24 cellular contexts compared by ENCODE assay signal in genomic region chr16:48001306-48001885, GRCh38.
"Had no signal": no experiment of that assay in that cellular context is flagged by ENCODE, and none has a peak within 500 bp of the region (broad histone marks: within the 10 kb centered on the region; RNA-seq: fewer than 3 reads in every experiment).

No MANE protein-coding gene starts in this region.

- ATAC-seq: activated naive CD8-positive, alpha-beta T cell treated with anti-CD3 and anti-CD28 coated beads, Interleukin-2, amount 50 U/mL, for 24 hours; body of pancreas; effector memory CD8-positive, alpha-beta T cell; gastroesophageal sphincter; left cardiac atrium; mucosa of descending colon; stimulated activated naive B cell treated with anti-CD40 and anti-IgM and Interleukin-4, amounts not matched to agents 10 μg/mL and 1 μg/mL and 100 μg/mL, for 72 hours had no signal

- H3K36me3 Mint-ChIP-seq: activated CD4-positive, alpha-beta memory T cell treated with anti-CD3 and anti-CD28 coated beads for 36 hours; neural progenitor cell had no signal

- H3K4me3 Mint-ChIP-seq: activated B cell treated with CpG ODN at 0.5 μM for 24 hours; activated CD4-positive, alpha-beta memory T cell treated with anti-CD3 and anti-CD28 coated beads for 36 hours; activated naive CD8-positive, alpha-beta T cell treated with anti-CD3 and anti-CD28 coated beads, Interleukin-2, amount 50 U/mL, for 24 hours; effector memory CD8-positive, alpha-beta T cell; neural progenitor cell; stimulated activated naive B cell treated with anti-CD40 and anti-IgM and Interleukin-4, amounts not matched to agents 10 μg/mL and 1 μg/mL and 100 μg/mL, for 72 hours; T-helper 1 cell treated with Interleukin-12 subunit alpha and Interleukin-12 subunit beta and Interleukin-4 antibody, amounts not matched to agents 30 μg/mL and 1 μg/mL, for 36 hours had no signal

- H3K9me3 Mint-ChIP-seq: activated naive CD8-positive, alpha-beta T cell treated with anti-CD3 and anti-CD28 coated beads, Interleukin-2, amount 50 U/mL, for 24 hours; T-helper 1 cell treated with Interleukin-12 subunit alpha and Interleukin-12 subunit beta and Interleukin-4 antibody, amounts not matched to agents 30 μg/mL and 1 μg/mL, for 36 hours had no signal

- H3K4me1 Mint-ChIP-seq: activated B cell treated with CpG ODN at 0.5 μM for 24 hours; activated naive CD8-positive, alpha-beta T cell treated with anti-CD3 and anti-CD28 coated beads, Interleukin-2, amount 50 U/mL, for 24 hours; stimulated activated naive B cell treated with anti-CD40 and anti-IgM and Interleukin-4, amounts not matched to agents 10 μg/mL and 1 μg/mL and 100 μg/mL, for 72 hours had no signal

- H3K27me3 Mint-ChIP-seq: activated B cell treated with CpG ODN at 0.5 μM for 24 hours, progenitor cell of endocrine pancreas had no signal

- H3K27ac Mint-ChIP-seq: activated B cell treated with CpG ODN at 0.5 μM for 24 hours; activated CD4-positive, alpha-beta memory T cell treated with anti-CD3 and anti-CD28 coated beads for 36 hours; activated naive CD8-positive, alpha-beta T cell treated with anti-CD3 and anti-CD28 coated beads, Interleukin-2, amount 50 U/mL, for 24 hours; effector memory CD8-positive, alpha-beta T cell; progenitor cell of endocrine pancreas; stimulated activated naive B cell treated with anti-CD40 and anti-IgM and Interleukin-4, amounts not matched to agents 10 μg/mL and 1 μg/mL and 100 μg/mL, for 72 hours; T-helper 1 cell treated with Interleukin-12 subunit alpha and Interleukin-12 subunit beta and Interleukin-4 antibody, amounts not matched to agents 30 μg/mL and 1 μg/mL, for 36 hours had no signal

- DNase-seq: activated B cell treated with CpG ODN at 0.5 μM for 24 hours; activated CD4-positive, alpha-beta memory T cell treated with anti-CD3 and anti-CD28 coated beads for 36 hours; activated CD4-positive, alpha-beta T cell treated with anti-CD3 and anti-CD28 coated beads for 4 hours; activated naive CD4-positive, alpha-beta T cell treated with anti-CD3 and anti-CD28 coated beads, Interleukin-2, amount 50 U/mL, for 16 hours; activated naive CD8-positive, alpha-beta T cell treated with anti-CD3 and anti-CD28 coated beads, Interleukin-2, amount 50 U/mL, for 24 hours; activated T-cell treated with anti-CD3 and anti-CD28 coated beads, Interleukin-2, amount 50 U/mL, for 48 hours; body of pancreas; effector memory CD8-positive, alpha-beta T cell; esophagus squamous epithelium; left cardiac atrium; mesenchymal stem cell; mucosa of descending colon; retina; sigmoid colon; stimulated activated CD4-positive, alpha-beta T cell treated with anti-CD3 and anti-CD28 coated beads, Interleukin-15, amount 100 ng/mL, for 24 hours; stimulated activated CD8-positive, alpha-beta memory T cell treated with anti-CD3 and anti-CD28 coated beads, Interleukin-4, amount 100 ng/mL, for 48 hours; stimulated activated naive B cell treated with anti-CD40 and anti-IgM and Interleukin-4, amounts not matched to agents 10 μg/mL and 1 μg/mL and 100 μg/mL, for 72 hours; T1000; transverse colon; uterus had no signal
